ENCODE assay signal across 1 cellular context in the genomic region with DNA sequence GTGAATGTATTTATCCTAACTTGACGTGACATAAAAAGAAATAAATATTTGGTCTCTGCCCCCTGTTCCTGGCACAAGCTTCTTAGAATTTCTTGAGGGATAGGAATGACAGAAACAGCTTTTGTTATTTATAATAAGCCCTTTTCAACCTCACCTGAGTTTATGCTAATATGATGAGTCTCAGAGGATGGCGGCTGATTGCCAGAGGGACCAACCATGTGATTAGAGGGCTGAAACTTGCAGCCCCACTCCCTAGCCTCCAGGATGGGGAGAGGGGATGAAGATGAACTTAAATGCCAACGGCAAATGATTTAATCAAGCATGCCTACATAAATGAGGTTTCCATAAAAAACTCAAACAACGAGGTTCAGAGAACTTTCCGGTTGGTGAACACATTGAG.
TF ChIP-seq lines count a peak whose summit lies in the region.

No MANE protein-coding gene starts in this region.

TF ChIP-seq in IMR-90, 13 proteins besides CTCF, POLR2A, EP300 and RAD21:
- TF ChIP-seq CEBPB (IDR thresholded peaks at IDR 0.05; ENCODE audit: low read depth, low read length), result no peak
- TF ChIP-seq, protein P1, sequence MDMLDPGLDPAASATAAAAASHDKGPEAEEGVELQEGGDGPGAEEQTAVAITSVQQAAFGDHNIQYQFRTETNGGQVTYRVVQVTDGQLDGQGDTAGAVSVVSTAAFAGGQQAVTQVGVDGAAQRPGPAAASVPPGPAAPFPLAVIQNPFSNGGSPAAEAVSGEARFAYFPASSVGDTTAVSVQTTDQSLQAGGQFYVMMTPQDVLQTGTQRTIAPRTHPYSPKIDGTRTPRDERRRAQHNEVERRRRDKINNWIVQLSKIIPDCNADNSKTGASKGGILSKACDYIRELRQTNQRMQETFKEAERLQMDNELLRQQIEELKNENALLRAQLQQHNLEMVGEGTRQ (IDR thresholded peaks at IDR 0.05; ENCODE audit: low read depth, low read length), result no peak
- TF ChIP-seq NFE2L2 (IDR thresholded peaks at IDR 0.05; ENCODE audit: low read depth, low read length), result no peak
- TF ChIP-seq CHD1 (IDR thresholded peaks at IDR 0.05; ENCODE audit: low read depth, low read length), result no peak
- TF ChIP-seq, protein P2, sequence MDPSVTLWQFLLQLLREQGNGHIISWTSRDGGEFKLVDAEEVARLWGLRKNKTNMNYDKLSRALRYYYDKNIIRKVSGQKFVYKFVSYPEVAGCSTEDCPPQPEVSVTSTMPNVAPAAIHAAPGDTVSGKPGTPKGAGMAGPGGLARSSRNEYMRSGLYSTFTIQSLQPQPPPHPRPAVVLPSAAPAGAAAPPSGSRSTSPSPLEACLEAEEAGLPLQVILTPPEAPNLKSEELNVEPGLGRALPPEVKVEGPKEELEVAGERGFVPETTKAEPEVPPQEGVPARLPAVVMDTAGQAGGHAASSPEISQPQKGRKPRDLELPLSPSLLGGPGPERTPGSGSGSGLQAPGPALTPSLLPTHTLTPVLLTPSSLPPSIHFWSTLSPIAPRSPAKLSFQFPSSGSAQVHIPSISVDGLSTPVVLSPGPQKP (IDR thresholded peaks at IDR 0.05; ENCODE audit: borderline replicate concordance, low read depth, low read length), result no peak
- TF ChIP-seq MXI1 (IDR thresholded peaks at IDR 0.05; ENCODE audit: borderline replicate concordance, low read depth, low read length), result no peak
- TF ChIP-seq FOS (IDR thresholded peaks at IDR 0.05; ENCODE audit: low read depth, low read length), result no peak
- TF ChIP-seq MAZ (IDR thresholded peaks at IDR 0.05; ENCODE audit: borderline replicate concordance, low read depth, low read length), result no peak
- TF ChIP-seq MAFK (IDR thresholded peaks at IDR 0.05; ENCODE audit: low read depth, low read length), result no peak
